1 cellular context compared by ENCODE assay signal in the genomic region with DNA sequence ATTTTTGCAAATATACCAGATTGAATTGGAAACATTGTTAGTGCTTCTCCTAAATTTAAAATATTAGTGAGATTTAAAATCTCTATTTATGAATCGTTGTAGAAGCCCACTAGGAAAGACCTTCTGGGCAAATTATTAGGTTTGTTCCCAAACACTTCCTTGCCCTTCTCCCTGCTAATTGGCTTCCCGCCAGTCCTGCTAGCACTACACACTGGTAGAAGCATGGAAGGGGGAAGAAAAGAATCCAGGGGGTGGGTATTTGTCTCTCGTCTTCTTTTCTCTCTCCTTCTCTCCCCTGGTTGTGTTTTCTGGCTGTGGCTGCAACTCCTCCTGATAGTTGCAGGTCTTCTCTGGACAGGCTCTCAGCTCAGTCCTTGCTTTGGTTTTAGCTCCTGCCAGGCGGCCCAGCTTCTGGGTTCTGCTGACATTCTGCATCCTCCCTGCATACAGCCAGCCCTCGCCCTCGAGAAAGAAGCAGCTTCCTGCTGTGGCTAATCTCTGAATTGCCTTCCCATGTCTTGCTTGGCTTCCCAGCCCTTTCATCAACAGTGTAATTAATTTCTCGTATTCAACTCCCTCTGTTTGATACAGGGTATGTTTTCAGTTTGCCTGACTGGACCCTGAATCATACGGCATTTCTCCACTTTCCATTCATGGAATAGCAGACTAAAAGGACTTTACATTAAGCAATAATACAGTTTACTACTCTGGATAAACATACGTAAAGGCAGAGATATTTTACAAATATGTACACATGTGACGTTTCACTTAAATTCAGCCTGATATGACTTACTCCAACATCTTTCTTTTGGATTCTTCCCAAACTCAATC.
TF ChIP-seq lines count a peak whose summit lies in the region.

No MANE protein-coding gene starts in this region.

TF ChIP-seq in HepG2, 621 proteins besides CTCF, POLR2A, EP300 and RAD21 (continued from another document):
- TF ChIP-seq ZNF619 (CRISPR knock-in tag; IDR thresholded peaks at IDR 0.05) (no peak), STAT5B (CRISPR knock-in tag; IDR thresholded peaks at IDR 0.05) (no peak)
